Comparison of ENCODE assay signal across 20 cellular contexts in the genomic region with DNA sequence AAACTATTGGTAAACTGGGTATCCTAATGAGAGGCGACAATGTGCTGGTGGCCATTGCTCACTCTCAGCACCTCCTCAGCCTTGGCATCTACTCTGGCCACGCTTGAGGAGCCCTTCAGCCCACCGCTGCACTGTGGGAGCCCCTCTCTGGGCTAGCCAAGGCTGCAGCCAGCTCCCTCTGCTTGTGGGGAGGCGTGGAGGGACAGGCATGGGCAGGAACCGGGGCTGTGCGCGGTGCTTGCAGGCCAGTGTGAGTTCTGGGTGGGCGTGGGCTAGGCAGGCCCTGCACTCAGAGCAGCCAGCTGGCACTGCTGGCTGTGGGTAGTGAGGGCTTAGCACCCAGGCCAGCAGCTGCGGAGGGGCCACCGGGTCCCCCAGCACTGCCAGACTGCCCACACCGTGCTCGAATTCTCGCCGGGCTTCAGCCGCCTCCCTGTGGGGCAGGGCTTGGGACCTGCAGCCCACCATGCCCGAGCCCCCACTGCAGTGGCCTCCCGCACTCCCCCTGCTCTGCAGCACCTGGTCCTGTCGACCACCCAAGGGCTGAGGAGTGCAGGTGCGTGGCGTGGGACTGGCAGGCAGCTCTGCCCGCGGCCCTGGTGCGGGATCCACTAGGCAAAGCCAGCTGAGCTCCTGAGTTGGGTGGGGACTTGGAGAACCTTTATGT.
A peak's percentile ranks its signal among the peaks of the same experiment; 100 is the strongest.
DNase-seq lines count a peak whose midpoint lies in the region; ATAC-seq, FAIRE-seq and TF ChIP-seq lines count a peak whose summit lies in the region.
"Had no signal": no experiment of that assay in that cellular context is flagged by ENCODE, and none has a peak within 500 bp of the region (broad histone marks: within the 10 kb centered on the region; RNA-seq: fewer than 3 reads in every experiment).

No MANE protein-coding gene starts in this region.

- H3K27me3 ChIP-seq in upper lobe of right lung, result no peaks in the 10 kb centered on the region

- H3K27ac Mint-ChIP-seq in chondrocyte (ENCODE audit: unreplicated experiment) (no peak overlapping the region), osteocyte (ENCODE audit: unreplicated experiment) (no peak overlapping the region)
- H3K27ac Mint-ChIP-seq: CD14-positive monocyte; CD8-positive, alpha-beta T cell had no signal

- H3K36me3 ChIP-seq in kidney (ENCODE audit: control insufficient read depth in 1 of 2, insufficient read depth in 2 of 2, low read length in 2 of 2) (no peaks in the 10 kb centered on the region), upper lobe of right lung (no peaks in the 10 kb centered on the region)

- no peak overlapping the region for H3K9ac ChIP-seq in kidney (ENCODE audit: low read length in 2 of 2)
- H3K9ac ChIP-seq: GM23248 had no signal

- no peaks in the 10 kb centered on the region for H3K36me3 Mint-ChIP-seq in chondrocyte (ENCODE audit: low read depth)
- no peaks in the 10 kb centered on the region for H3K36me3 Mint-ChIP-seq in osteocyte (ENCODE audit: unreplicated experiment)
- H3K36me3 Mint-ChIP-seq: CD14-positive monocyte; CD8-positive, alpha-beta T cell had no signal

- H3K27me3 Mint-ChIP-seq in chondrocyte (ENCODE audit: low read depth) (no peaks in the 10 kb centered on the region), osteocyte (ENCODE audit: unreplicated experiment) (peaks cover 6% of the 10 kb centered on the region)

- no peak overlapping the region for H3K27ac ChIP-seq in kidney (ENCODE audit: low read depth in 2 of 2, low read length in 2 of 2)
- no peak overlapping the region for H3K27ac ChIP-seq in upper lobe of right lung
- H3K27ac ChIP-seq: A549, GM23248 had no signal

- ATAC-seq in upper lobe of right lung, result peak; percentile 23
- ATAC-seq in SK-N-SH treated with all-trans-retinoic acid at 6 μM for 48 hours, result no peak
- ATAC-seq: A549; CD8-positive, alpha-beta T cell; HCT116 had no signal

- no peak overlapping the region for H3K4me3 ChIP-seq in kidney (ENCODE audit: low read length in 2 of 2)
- no peak overlapping the region for H3K4me3 ChIP-seq in upper lobe of right lung
- H3K4me3 ChIP-seq: A549, GM23248 had no signal

- H3K9me3 Mint-ChIP-seq in chondrocyte (ENCODE audit: low read depth) (peaks cover 17% of the 10 kb centered on the region), osteocyte (ENCODE audit: unreplicated experiment) (peaks cover 9% of the 10 kb centered on the region)

- FAIRE-seq in kidney (lab: Jason Lieb, UNC), result no peak
- FAIRE-seq: A549, D721Med, G401.6, GM12891, H54, HTR-8/SVneo had no signal

- intact Hi-C loops in kidney (cut with DNase I) (no loop called here), upper lobe of right lung (cut with DNase I) (no loop called here)

- peak; percentile 88 for DNase-seq in chondrocyte (ENCODE audit: low spot score)
- DNase-seq in kidney, result peak; percentile 60
- peak; percentile 81 for DNase-seq in osteocyte (ENCODE audit: extremely low spot score, unreplicated experiment)
- DNase-seq in upper lobe of right lung, result no peak
- DNase-seq in HuH-7 (ENCODE audit: low spot score), result no peak
- DNase-seq: CD8-positive, alpha-beta T cell; COR-L47; DMS153; DMS79 treated with DMSO at 0.1 percent for 48 hours; EL; GM23248 had no signal

- H3K4me3 Mint-ChIP-seq in chondrocyte (ENCODE audit: unreplicated experiment) (no peak overlapping the region), osteocyte (ENCODE audit: unreplicated experiment) (no peak overlapping the region)
- H3K4me3 Mint-ChIP-seq: CD14-positive monocyte; CD8-positive, alpha-beta T cell had no signal

- H3K4me1 Mint-ChIP-seq in chondrocyte (ENCODE audit: low read depth), result no peaks in the 10 kb centered on the region
- H3K4me1 Mint-ChIP-seq in osteocyte (ENCODE audit: unreplicated experiment), result no peaks in the 10 kb centered on the region
- H3K4me1 Mint-ChIP-seq: CD14-positive monocyte had no signal

- H3K4me1 ChIP-seq in kidney (ENCODE audit: control insufficient read depth in 1 of 2, insufficient read depth in 1 of 2, low read depth in 1 of 2, low read length in 2 of 2) (no peaks in the 10 kb centered on the region), upper lobe of right lung (no peaks in the 10 kb centered on the region)
- H3K4me1 ChIP-seq: A549 had no signal

- TF ChIP-seq CTCF in chondrocyte (IDR thresholded peaks at IDR 0.05) (no peak), kidney (IDR thresholded peaks at IDR 0.05; ENCODE audit: borderline replicate concordance, extremely low read depth, insufficient read depth) (no peak), osteocyte (IDR thresholded peaks at IDR 0.05) (no peak), upper lobe of right lung (IDR thresholded peaks at IDR 0.05) (no peak)

- peaks cover 0 to 4% of the 10 kb centered on the region in 2 donors for H3K9me3 ChIP-seq in kidney (ENCODE audit: control insufficient read depth in 1 of 2, low read length in 2 of 2)
- no peaks in the 10 kb centered on the region for H3K9me3 ChIP-seq in upper lobe of right lung

TF ChIP-seq in SK-N-SH treated with all-trans-retinoic acid at 6 μM for 48 hours, 23 proteins besides CTCF, POLR2A, EP300 and RAD21:
- TF ChIP-seq RARB (CRISPR knock-in tag; IDR thresholded peaks at IDR 0.05), result no peak
- TF ChIP-seq, protein P1, sequence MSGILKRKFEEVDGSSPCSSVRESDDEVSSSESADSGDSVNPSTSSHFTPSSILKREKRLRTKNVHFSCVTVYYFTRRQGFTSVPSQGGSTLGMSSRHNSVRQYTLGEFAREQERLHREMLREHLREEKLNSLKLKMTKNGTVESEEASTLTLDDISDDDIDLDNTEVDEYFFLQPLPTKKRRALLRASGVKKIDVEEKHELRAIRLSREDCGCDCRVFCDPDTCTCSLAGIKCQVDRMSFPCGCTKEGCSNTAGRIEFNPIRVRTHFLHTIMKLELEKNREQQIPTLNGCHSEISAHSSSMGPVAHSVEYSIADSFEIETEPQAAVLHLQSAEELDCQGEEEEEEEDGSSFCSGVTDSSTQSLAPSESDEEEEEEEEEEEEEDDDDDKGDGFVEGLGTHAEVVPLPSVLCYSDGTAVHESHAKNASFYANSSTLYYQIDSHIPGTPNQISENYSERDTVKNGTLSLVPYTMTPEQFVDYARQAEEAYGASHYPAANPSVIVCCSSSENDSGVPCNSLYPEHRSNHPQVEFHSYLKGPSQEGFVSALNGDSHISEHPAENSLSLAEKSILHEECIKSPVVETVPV (CRISPR knock-in tag; IDR thresholded peaks at IDR 0.05), result no peak
- TF ChIP-seq SNAI2 (CRISPR knock-in tag; IDR thresholded peaks at IDR 0.05), result no peak
- TF ChIP-seq, protein P2, sequence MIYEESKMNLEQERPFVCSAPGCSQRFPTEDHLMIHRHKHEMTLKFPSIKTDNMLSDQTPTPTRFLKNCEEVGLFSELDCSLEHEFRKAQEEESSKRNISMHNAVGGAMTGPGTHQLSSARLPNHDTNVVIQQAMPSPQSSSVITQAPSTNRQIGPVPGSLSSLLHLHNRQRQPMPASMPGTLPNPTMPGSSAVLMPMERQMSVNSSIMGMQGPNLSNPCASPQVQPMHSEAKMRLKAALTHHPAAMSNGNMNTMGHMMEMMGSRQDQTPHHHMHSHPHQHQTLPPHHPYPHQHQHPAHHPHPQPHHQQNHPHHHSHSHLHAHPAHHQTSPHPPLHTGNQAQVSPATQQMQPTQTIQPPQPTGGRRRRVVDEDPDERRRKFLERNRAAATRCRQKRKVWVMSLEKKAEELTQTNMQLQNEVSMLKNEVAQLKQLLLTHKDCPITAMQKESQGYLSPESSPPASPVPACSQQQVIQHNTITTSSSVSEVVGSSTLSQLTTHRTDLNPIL (CRISPR knock-in tag; IDR thresholded peaks at IDR 0.05; ENCODE audit: low read depth), result no peak
- TF ChIP-seq PPARA (CRISPR knock-in tag; IDR thresholded peaks at IDR 0.05; ENCODE audit: borderline replicate concordance), result no peak
- no peak for TF ChIP-seq BACH2 (CRISPR knock-in tag; IDR thresholded peaks at IDR 0.05; ENCODE audit: borderline replicate concordance)
- no peak for TF ChIP-seq ESRRG (CRISPR knock-in tag; IDR thresholded peaks at IDR 0.05)
- no peak for TF ChIP-seq ZNF8 (CRISPR knock-in tag; IDR thresholded peaks at IDR 0.05)
- TF ChIP-seq CSDC2 (CRISPR knock-in tag; IDR thresholded peaks at IDR 0.05), result no peak
- no peak for TF ChIP-seq ZNF565 (CRISPR knock-in tag; conservative IDR thresholded peaks at IDR 0.05; ENCODE audit: low read depth)
- no peak for TF ChIP-seq ZFP3 (CRISPR knock-in tag; IDR thresholded peaks at IDR 0.05)
- TF ChIP-seq ZFP30 (CRISPR knock-in tag; IDR thresholded peaks at IDR 0.05), result no peak
- TF ChIP-seq, protein P3, sequence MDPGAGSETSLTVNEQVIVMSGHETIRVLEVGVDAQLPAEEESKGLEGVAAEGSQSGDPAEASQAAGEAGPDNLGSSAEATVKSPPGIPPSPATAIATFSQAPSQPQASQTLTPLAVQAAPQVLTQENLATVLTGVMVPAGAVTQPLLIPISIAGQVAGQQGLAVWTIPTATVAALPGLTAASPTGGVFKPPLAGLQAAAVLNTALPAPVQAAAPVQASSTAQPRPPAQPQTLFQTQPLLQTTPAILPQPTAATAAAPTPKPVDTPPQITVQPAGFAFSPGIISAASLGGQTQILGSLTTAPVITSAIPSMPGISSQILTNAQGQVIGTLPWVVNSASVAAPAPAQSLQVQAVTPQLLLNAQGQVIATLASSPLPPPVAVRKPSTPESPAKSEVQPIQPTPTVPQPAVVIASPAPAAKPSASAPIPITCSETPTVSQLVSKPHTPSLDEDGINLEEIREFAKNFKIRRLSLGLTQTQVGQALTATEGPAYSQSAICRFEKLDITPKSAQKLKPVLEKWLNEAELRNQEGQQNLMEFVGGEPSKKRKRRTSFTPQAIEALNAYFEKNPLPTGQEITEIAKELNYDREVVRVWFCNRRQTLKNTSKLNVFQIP (CRISPR knock-in tag; IDR thresholded peaks at IDR 0.05; ENCODE audit: borderline replicate concordance, low read depth), result no peak
- TF ChIP-seq ZC3H10 (CRISPR knock-in tag; IDR thresholded peaks at IDR 0.05), result no peak
- TF ChIP-seq GLIS3 (CRISPR knock-in tag; IDR thresholded peaks at IDR 0.05), result no peak
- TF ChIP-seq OSR1 (CRISPR knock-in tag; IDR thresholded peaks at IDR 0.05), result no peak
- TF ChIP-seq ISL1 (CRISPR knock-in tag; IDR thresholded peaks at IDR 0.05), result no peak

Comparison
In these comparisons a context has a peak if more than half of its experiments do, and no peak if none do; other contexts are left out.
1. DNase-seq: peak in chondrocyte (single experiment), kidney (single experiment) and osteocyte (single experiment); none in upper lobe of right lung (single experiment) and HuH-7 (single experiment).